In genomic region chr9:133375116-133375723, GRCh38 we compare ENCODE assay signal across 8 cellular contexts. TPM values are rescaled to one million over a fixed set of nuclear protein-coding genes. Genes with fewer than 3 reads are reported as not detected.
A peak's percentile ranks its signal among the peaks of the same experiment; 100 is the strongest.
DNase-seq lines count a peak whose midpoint lies in the region; ATAC-seq and TF ChIP-seq lines count a peak whose summit lies in the region.

No MANE protein-coding gene starts in this region.

- peaks cover 3% of the 10 kb centered on the region for H3K36me3 Mint-ChIP-seq in activated naive CD8-positive, alpha-beta T cell

- 0 out of 2 replicates have a peak, but pooled peaks have one; percentile 11 for TF ChIP-seq CTCF in LNCAP (IDR thresholded peaks at IDR 0.05)

- H3K4me3 ChIP-seq in iPS-15b (ENCODE audit: low read depth, low read length) (peak overlapping the region; percentile 97), skin epidermis (peak overlapping the region; percentile 79 to 100 (median 92))

- peak; percentile 10 for ATAC-seq in GM21576 (IDR thresholded peaks at IDR 0.05; ENCODE audit: unreplicated experiment)

- peak overlapping the region; percentile 93 for H3K4me3 Mint-ChIP-seq in activated naive CD8-positive, alpha-beta T cell

- H3K9me3 ChIP-seq in iPS-15b (ENCODE audit: control insufficient read depth, insufficient read depth, low read length) = no peaks in the 10 kb centered on the region

- peaks cover 40% of the 10 kb centered on the region for H3K4me1 Mint-ChIP-seq in activated naive CD8-positive, alpha-beta T cell (ENCODE audit: low read depth)

- peaks cover 11% of the 10 kb centered on the region for H3K36me3 ChIP-seq in iPS-15b (ENCODE audit: control insufficient read depth, insufficient read depth, low read length)

- peaks cover 5% of the 10 kb centered on the region for H3K4me1 ChIP-seq in iPS-15b (ENCODE audit: control insufficient read depth, insufficient read depth, low read length)

- no peaks in the 10 kb centered on the region for H3K27me3 Mint-ChIP-seq in activated naive CD8-positive, alpha-beta T cell

- peak overlapping the region; percentile 93 for H3K27ac Mint-ChIP-seq in activated naive CD8-positive, alpha-beta T cell

- H3K27ac ChIP-seq in skin epidermis = peak overlapping the region; percentile 93 to 100 (median 99)

- H3K9me3 Mint-ChIP-seq in activated naive CD8-positive, alpha-beta T cell (ENCODE audit: low read depth) = no peaks in the 10 kb centered on the region

- H3K9ac ChIP-seq in iPS-15b (ENCODE audit: low read depth, low read length) = peak overlapping the region; percentile 96

- DNase-seq in NCI-H1417 (lab: John Stamatoyannopoulos, UW) = peak in 2 of 3 experiments; percentile 71 to 78
- no peak for DNase-seq in NCI-H1417 treated with DMSO at 0.1 percent for 48 hours (lab: John Stamatoyannopoulos, UW)
- DNase-seq in SK-N-DZ (ENCODE audit: low spot score) = no peak

- H3K27me3 ChIP-seq in iPS-15b (ENCODE audit: control insufficient read depth, insufficient read depth, low read length) = peaks cover 17% of the 10 kb centered on the region

RNA-seq across cellular contexts. Expression of gene SURF4, which starts 0.6 kb away (rescaled TPM):
- 126 and 137 TPM in 2 replicates for polyA plus RNA-seq in SK-N-DZ (2014; cell fraction: cytosol; rRNA removed)
- 71.5 and 73.7 TPM in 2 replicates for polyA plus RNA-seq in SK-N-DZ (2014; cell fraction: nucleus; rRNA removed)

RNA-seq across cellular contexts. Expression of gene STKLD1, which starts 0.9 kb away (rescaled TPM):
- 1.5 and 2.9 TPM in 2 replicates for polyA plus RNA-seq in SK-N-DZ (2014; cell fraction: cytosol; rRNA removed)
- polyA plus RNA-seq in SK-N-DZ (2014; cell fraction: nucleus; rRNA removed) = 1.6 and 1.9 TPM in 2 replicates

RNA-seq across cellular contexts. Expression of gene SURF2, which starts 18.9 kb away (rescaled TPM):
- polyA plus RNA-seq in SK-N-DZ (2014; cell fraction: cytosol; rRNA removed) = 27.7 and 154 TPM in 2 replicates
- polyA plus RNA-seq in SK-N-DZ (2014; cell fraction: nucleus; rRNA removed) = 15.5 and 28.1 TPM in 2 replicates

RNA-seq across cellular contexts. Expression of gene SURF1, which starts 18.9 kb away (rescaled TPM):
- 14.1 and 21.0 TPM in 2 replicates for polyA plus RNA-seq in SK-N-DZ (2014; cell fraction: cytosol; rRNA removed)
- 32.0 and 33.8 TPM in 2 replicates for polyA plus RNA-seq in SK-N-DZ (2014; cell fraction: nucleus; rRNA removed)

RNA-seq across cellular contexts. Expression of gene RPL7A, which starts 27.2 kb away (rescaled TPM):
- 3,794 and 4,325 TPM in 2 replicates for polyA plus RNA-seq in SK-N-DZ (2014; cell fraction: cytosol; rRNA removed)
- polyA plus RNA-seq in SK-N-DZ (2014; cell fraction: nucleus; rRNA removed) = 2,303 and 2,962 TPM in 2 replicates

Comparison
In these comparisons a context has a peak if more than half of its experiments do, and no peak if none do; other contexts are left out.
1. DNase-seq: peak in NCI-H1417 (2 of 3); none in NCI-H1417 treated with DMSO at 0.1 percent for 48 hours (single experiment) and SK-N-DZ (single experiment).